1 cellular context compared by ENCODE assay signal in genomic region chr19:45817010-45817724, GRCh38.
A peak's percentile ranks its signal among the peaks of the same experiment; 100 is the strongest.
TF ChIP-seq lines count a peak whose summit lies in the region.

No MANE protein-coding gene starts in this region.

TF ChIP-seq in HepG2, 621 proteins besides CTCF, POLR2A, EP300 and RAD21 (continued from another document):
- TF ChIP-seq, protein P1, sequence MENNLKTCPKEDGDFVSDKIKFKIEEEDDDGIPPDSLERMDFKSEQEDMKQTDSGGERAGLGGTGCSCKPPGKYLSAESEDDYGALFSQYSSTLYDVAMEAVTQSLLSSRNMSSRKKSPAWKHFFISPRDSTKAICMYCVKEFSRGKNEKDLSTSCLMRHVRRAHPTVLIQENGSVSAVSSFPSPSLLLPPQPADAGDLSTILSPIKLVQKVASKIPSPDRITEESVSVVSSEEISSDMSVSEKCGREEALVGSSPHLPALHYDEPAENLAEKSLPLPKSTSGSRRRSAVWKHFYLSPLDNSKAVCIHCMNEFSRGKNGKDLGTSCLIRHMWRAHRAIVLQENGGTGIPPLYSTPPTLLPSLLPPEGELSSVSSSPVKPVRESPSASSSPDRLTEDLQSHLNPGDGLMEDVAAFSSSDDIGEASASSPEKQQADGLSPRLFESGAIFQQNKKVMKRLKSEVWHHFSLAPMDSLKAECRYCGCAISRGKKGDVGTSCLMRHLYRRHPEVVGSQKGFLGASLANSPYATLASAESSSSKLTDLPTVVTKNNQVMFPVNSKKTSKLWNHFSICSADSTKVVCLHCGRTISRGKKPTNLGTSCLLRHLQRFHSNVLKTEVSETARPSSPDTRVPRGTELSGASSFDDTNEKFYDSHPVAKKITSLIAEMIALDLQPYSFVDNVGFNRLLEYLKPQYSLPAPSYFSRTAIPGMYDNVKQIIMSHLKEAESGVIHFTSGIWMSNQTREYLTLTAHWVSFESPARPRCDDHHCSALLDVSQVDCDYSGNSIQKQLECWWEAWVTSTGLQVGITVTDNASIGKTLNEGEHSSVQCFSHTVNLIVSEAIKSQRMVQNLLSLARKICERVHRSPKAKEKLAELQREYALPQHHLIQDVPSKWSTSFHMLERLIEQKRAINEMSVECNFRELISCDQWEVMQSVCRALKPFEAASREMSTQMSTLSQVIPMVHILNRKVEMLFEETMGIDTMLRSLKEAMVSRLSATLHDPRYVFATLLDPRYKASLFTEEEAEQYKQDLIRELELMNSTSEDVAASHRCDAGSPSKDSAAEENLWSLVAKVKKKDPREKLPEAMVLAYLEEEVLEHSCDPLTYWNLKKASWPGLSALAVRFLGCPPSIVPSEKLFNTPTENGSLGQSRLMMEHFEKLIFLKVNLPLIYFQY (CRISPR knock-in tag; IDR thresholded peaks at IDR 0.05; ENCODE audit: borderline replicate concordance) = peak; percentile 86
